In the genomic region with DNA sequence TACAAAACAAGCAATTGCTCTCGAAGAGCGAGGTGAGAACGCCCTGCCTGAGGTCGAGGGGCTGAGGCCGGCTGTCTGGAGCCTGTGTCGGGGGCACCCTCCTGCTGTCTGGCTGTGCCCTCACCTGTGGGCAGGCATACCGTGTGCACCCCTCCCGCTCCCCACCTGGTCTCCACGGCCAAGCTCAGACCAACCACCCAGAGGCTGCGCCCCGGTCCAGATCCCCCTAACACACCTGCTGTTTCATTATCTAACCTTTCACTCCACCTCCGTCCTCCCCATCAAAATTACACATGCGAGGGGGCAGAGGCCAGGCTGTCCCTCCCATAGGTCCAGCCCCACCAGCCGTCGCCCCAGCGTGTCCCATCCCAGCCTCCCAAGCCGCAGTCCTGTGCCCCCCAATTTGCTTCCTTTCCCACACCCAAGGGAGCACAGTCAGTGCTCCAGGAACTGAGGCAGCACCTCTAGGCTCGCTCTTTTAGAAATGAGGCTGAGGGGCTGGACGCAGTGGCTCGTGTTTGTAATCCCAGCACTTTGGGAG, we compare ENCODE assay signal across 13 cellular contexts. TPM values are rescaled to one million over a fixed set of nuclear protein-coding genes. Genes with fewer than 3 reads are reported as not detected.
"Had no signal": no experiment of that assay in that cellular context is flagged by ENCODE, and none has a peak within 500 bp of the region (broad histone marks: within the 10 kb centered on the region; RNA-seq: fewer than 3 reads in every experiment).

No MANE protein-coding gene starts in this region.

- ATAC-seq: activated CD4-positive, alpha-beta T cell treated with anti-CD3 and anti-CD28 coated beads for 36 hours; mucosa of descending colon; naive thymus-derived CD8-positive, alpha-beta T cell; T-cell had no signal

- H3K4me3 ChIP-seq: lung, mucosa of descending colon had no signal

- DNase-seq: activated gamma-delta T cell treated with Interleukin-2 at 50 U/mL for 16 hours; central memory CD4-positive, alpha-beta T cell; endodermal cell; erythroblast; stimulated activated CD4-positive, alpha-beta T cell treated with anti-CD3 and anti-CD28 coated beads, Interleukin-2, amount 100 ng/mL, for 48 hours; T-cell had no signal

- H3K36me3 ChIP-seq: WERI-Rb-1 had no signal

- H3K9me3 ChIP-seq: mucosa of descending colon had no signal

- H3K27ac ChIP-seq: WERI-Rb-1 had no signal

RNA-seq across cellular contexts. Expression of a gene that starts 35.2 kb away (rescaled TPM):
- total RNA-seq: activated CD8-positive, alpha-beta memory T cell treated with anti-CD3 and anti-CD28 coated beads for 36 hours; naive thymus-derived CD8-positive, alpha-beta T cell; ureter had no signal
